In the genomic region with DNA sequence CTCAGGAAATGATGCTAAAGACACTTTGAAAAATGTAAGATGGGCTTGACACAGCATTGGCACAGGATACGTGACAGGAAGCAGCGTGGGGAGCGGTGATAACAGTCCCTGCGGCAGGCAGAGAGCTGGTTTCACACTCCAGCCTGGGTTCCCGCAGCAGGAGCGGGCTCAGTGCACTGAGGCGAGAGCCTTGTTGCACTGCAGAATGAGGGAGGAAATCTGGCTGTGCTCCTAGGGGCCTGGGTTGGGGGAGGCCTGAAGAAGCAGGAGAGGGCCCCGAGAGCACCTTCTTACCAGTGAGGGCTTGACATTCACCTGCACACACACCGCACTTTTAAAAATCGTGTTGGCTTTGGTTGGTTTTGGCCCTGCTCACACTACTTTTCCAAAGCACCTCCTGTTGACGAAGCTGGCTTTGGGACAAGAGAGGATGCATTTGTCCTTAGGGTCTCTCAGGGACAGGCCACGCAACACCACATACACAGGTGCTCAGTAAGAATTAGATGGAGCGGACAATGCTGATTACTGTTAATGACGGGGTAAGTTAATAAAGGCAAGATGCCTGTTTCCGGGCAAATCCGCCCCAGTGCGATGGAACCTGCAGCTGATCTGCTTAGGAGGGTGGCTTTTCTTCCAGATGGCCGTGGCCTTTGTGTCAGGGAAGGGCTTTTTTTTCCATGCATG, we compare ENCODE assay signal across 8 cellular contexts. TPM values are rescaled to one million over a fixed set of nuclear protein-coding genes. Genes with fewer than 3 reads are reported as not detected.
DNase-seq lines count a peak whose midpoint lies in the region; ATAC-seq and TF ChIP-seq lines count a peak whose summit lies in the region.

No MANE protein-coding gene starts in this region.

- WGBS in hepatocyte (ENCODE audit: low lambda C conversion rate, missing lambda C conversion rate): 68% methylated on average over 18 of the region's 18 CpGs

- no peak overlapping the region for H2AFZ ChIP-seq in hepatocyte

- H3K9me2 ChIP-seq in hepatocyte (replicated peaks; ENCODE audit: insufficient read depth): no peaks in the 10 kb centered on the region

- H3K36me3 ChIP-seq in hepatocyte (replicated peaks; ENCODE audit: insufficient read depth, low read depth): no peaks in the 10 kb centered on the region

- ATAC-seq in HG03280 (IDR thresholded peaks at IDR 0.05; ENCODE audit: unreplicated experiment): no peak
- ATAC-seq in GM18861 (IDR thresholded peaks at IDR 0.05; ENCODE audit: unreplicated experiment): no peak
- no peak for ATAC-seq in GM21367 (IDR thresholded peaks at IDR 0.05; ENCODE audit: unreplicated experiment)

- no peaks in the 10 kb centered on the region for H3K79me2 ChIP-seq in hepatocyte

- peaks cover 49% of the 10 kb centered on the region for H3K4me1 ChIP-seq in hepatocyte (ENCODE audit: insufficient read depth)

- no peaks in the 10 kb centered on the region for H4K20me1 ChIP-seq in hepatocyte (ENCODE audit: insufficient read depth, poor library complexity, severe bottlenecking)

- no peaks in the 10 kb centered on the region for H3K27me3 ChIP-seq in hepatocyte

- H3K4me2 ChIP-seq in hepatocyte: peak overlapping the region; percentile 64

- DNase-seq in NCI-H69 (lab: John Stamatoyannopoulos, UW): peak; percentile 80
- peak; percentile 26 for DNase-seq in activated T-cell treated with anti-CD3 and anti-CD28 coated beads for 24 hours (ENCODE audit: low read depth)
- DNase-seq in hepatocyte (ENCODE audit: low spot score): no peak
- peak; percentile 16 for DNase-seq in stimulated activated CD8-positive, alpha-beta memory T cell treated with anti-CD3 and anti-CD28 coated beads, Interleukin-15, amount 100 ng/mL, for 1 hour (ENCODE audit: low read depth)
- DNase-seq in iPS-NIHi7 (ENCODE audit: extremely low spot score): no peak

- no peak for TF ChIP-seq CTCF in hepatocyte (IDR thresholded peaks at IDR 0.05; ENCODE audit: poor library complexity)

- peak overlapping the region; percentile 67 for H3K27ac ChIP-seq in hepatocyte

- H3K4me3 ChIP-seq in hepatocyte: no peak overlapping the region

- H3K9me3 ChIP-seq in hepatocyte (ENCODE audit: low read depth): no peaks in the 10 kb centered on the region

RNA-seq across cellular contexts. Expression of a gene that starts 49.4 kb away (rescaled TPM):
- total RNA-seq in hepatocyte: 1.8 and 2.8 TPM in 2 replicates
- polyA plus RNA-seq in hepatocyte: 4.8 and 6.7 TPM in 2 replicates

Comparison
In these comparisons a context has a peak if more than half of its experiments do, and no peak if none do; other contexts are left out.
1. DNase-seq: peak in NCI-H69 (single experiment), activated T-cell treated with anti-CD3 and anti-CD28 coated beads for 24 hours (single experiment) and stimulated activated CD8-positive, alpha-beta memory T cell treated with anti-CD3 and anti-CD28 coated beads, Interleukin-15, amount 100 ng/mL, for 1 hour (single experiment); none in hepatocyte (single experiment) and iPS-NIHi7 (single experiment).